8 cellular contexts compared by ENCODE assay signal in genomic region chr12:2796187-2796663, GRCh38. TPM values are rescaled to one million over a fixed set of nuclear protein-coding genes. Genes with fewer than 3 reads are reported as not detected.
DNase-seq lines count a peak whose midpoint lies in the region; ATAC-seq and TF ChIP-seq lines count a peak whose summit lies in the region.

No MANE protein-coding gene starts in this region.

- ATAC-seq in omental fat pad (ENCODE audit: low FRiP score) (no peak), HG03139 (IDR thresholded peaks at IDR 0.05; ENCODE audit: unreplicated experiment) (no peak)

- peak; percentile 18 for TF ChIP-seq CTCF in GM06990 (IDR thresholded peaks at IDR 0.05; ENCODE audit: insufficient read depth, low read length, poor library complexity, severe bottlenecking)
- TF ChIP-seq CTCF in Loucy (conservative IDR thresholded peaks at IDR 0.05; ENCODE audit: low read length) = peak; percentile 41
- TF ChIP-seq CTCF in omental fat pad (IDR thresholded peaks at IDR 0.05) = no peak

- peak overlapping the region; percentile 82 for H3K4me2 ChIP-seq in Loucy (ENCODE audit: low read depth, low read length, poor library complexity, severe bottlenecking)

- no peaks in the 10 kb centered on the region for H3K9me3 ChIP-seq in Loucy (ENCODE audit: insufficient read depth, low read depth, low read length)
- no peaks in the 10 kb centered on the region for H3K9me3 ChIP-seq in mononuclear cell (ENCODE audit: low read depth, low read length)

- peak overlapping the region; percentile 69 for H3K9ac ChIP-seq in Loucy (ENCODE audit: low read depth, low read length, poor library complexity, severe bottlenecking)

- H3K27me3 ChIP-seq in GM06990 (replicated peaks; ENCODE audit: control insufficient read depth, insufficient read depth, low read length) = no peaks in the 10 kb centered on the region
- H3K27me3 ChIP-seq in Loucy (ENCODE audit: insufficient read depth, low read length, poor library complexity, severe bottlenecking) = no peaks in the 10 kb centered on the region
- H3K27me3 ChIP-seq in mononuclear cell (ENCODE audit: insufficient read depth, low read length) = peaks cover 4% of the 10 kb centered on the region

- H3K4me1 ChIP-seq in Loucy (ENCODE audit: insufficient read depth, low read length, poor library complexity, severe bottlenecking) (peaks cover 30% of the 10 kb centered on the region), mononuclear cell (ENCODE audit: insufficient read depth, low read length) (peaks cover 18% of the 10 kb centered on the region)

- no peaks in the 10 kb centered on the region for H3K9me2 ChIP-seq in Loucy (replicated peaks; ENCODE audit: low read depth, low read length)

- no peaks in the 10 kb centered on the region for H3F3A ChIP-seq in Loucy (ENCODE audit: low read depth)

- H4K20me1 ChIP-seq in Loucy (ENCODE audit: insufficient read depth, low read length, poor library complexity, severe bottlenecking) = peaks cover 26% of the 10 kb centered on the region

- H3K4me3 ChIP-seq in GM06990 (replicated peaks; ENCODE audit: low read depth, low read length) = peak overlapping the region; percentile 92
- peak overlapping the region; percentile 86 for H3K4me3 ChIP-seq in Loucy (ENCODE audit: low read length, poor library complexity, severe bottlenecking)
- H3K4me3 ChIP-seq in mononuclear cell (ENCODE audit: low read length) = peak overlapping the region; percentile 59

- H3K36me3 ChIP-seq in GM06990 (ENCODE audit: control insufficient read depth, insufficient read depth, low read length) (peaks cover 11% of the 10 kb centered on the region), Loucy (ENCODE audit: insufficient read depth, low read length) (peaks cover 38% of the 10 kb centered on the region; the same call in 1 of the 2 replicates)

- DNase-seq in GM06990 (ENCODE audit: extremely low read depth, insufficient read length) = no peak
- peak; percentile 59 for DNase-seq in cerebellar cortex (ENCODE audit: low spot score)
- no peak for DNase-seq in omental fat pad (ENCODE audit: low spot score)
- DNase-seq in hippocampal formation (lab: John Stamatoyannopoulos, UW) = no peak
- DNase-seq in activated effector memory CD4-positive, alpha-beta T cell treated with anti-CD3 and anti-CD28 coated beads, Interleukin-2, amount 50 U/mL, for 16 hours = no peak

- no peak overlapping the region; the same call in 1 of the 2 replicates for H2AFZ ChIP-seq in Loucy (ENCODE audit: low read length)

- peaks cover 35% of the 10 kb centered on the region for H3K79me2 ChIP-seq in Loucy (ENCODE audit: insufficient read depth, low read length)

RNA-seq across cellular contexts. Expression of gene FKBP4, which starts 1.5 kb away (rescaled TPM):
- total RNA-seq in mononuclear cell = 11.0 TPM
- 10 to 100 TPM; 29.6 to 86.5 (median 45.1) TPM for total RNA-seq in omental fat pad

RNA-seq across cellular contexts. Expression of gene ITFG2, which starts 16.2 kb away (rescaled TPM):
- total RNA-seq in mononuclear cell (29.7 TPM), omental fat pad (10 to 100 TPM; 23.4 to 40.5 (median 29.0) TPM)

RNA-seq across cellular contexts. Expression of gene NRIP2, which starts 38.6 kb away (rescaled TPM):
- total RNA-seq in mononuclear cell (not detected), omental fat pad (1 to 10 TPM in 2 of 4 donors, under 1 TPM in 2; 0.46 to 4.9 (median 0.93) TPM)

Comparison
In these comparisons a context has a peak if more than half of its experiments do, and no peak if none do; other contexts are left out.
1. CTCF ChIP-seq: peak in GM06990 (single experiment) and Loucy (single experiment); none in omental fat pad (0 of 3).
2. Peak in every context shown above with its lines, with median percentiles within 50 percentile points of each other: H3K4me3 ChIP-seq.